Comparison of ENCODE assay signal across 19 cellular contexts in the genomic region with DNA sequence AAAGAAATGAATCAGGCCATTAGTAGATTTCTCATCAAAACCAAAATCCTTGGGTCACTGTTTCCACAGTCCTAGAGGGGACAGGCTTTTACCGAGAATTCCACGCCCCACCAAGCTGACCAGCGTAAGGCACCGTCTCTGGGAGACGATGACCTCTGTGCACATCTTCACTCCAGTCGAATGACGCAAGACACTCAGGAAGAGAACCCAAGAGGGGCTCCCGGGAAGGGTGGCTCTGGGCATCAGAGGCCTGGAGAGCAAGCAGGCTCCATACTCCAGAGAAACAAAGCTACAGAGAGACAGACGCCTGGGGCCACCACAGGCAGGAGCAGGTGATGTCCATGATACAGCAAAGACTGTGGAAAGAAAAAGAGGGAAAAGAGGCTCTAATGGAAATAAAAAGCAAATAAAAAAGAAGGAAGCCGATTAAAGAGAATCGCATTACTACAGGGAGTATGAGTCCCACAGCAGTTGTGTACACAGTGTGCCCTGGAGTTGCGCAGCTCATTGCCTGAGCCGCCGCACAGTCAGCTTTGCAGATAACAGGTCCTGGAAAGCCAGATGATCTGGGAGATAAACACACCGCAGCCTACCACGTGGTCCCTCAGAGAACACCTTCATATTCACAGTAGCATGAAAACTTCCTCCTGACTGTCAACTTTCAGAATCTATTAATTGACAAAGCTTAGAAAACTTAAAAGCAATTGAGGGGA.
A peak's percentile ranks its signal among the peaks of the same experiment; 100 is the strongest.
DNase-seq lines count a peak whose midpoint lies in the region; ATAC-seq and TF ChIP-seq lines count a peak whose summit lies in the region.
"Had no signal": no experiment of that assay in that cellular context is flagged by ENCODE, and none has a peak within 500 bp of the region (broad histone marks: within the 10 kb centered on the region; RNA-seq: fewer than 3 reads in every experiment).

No MANE protein-coding gene starts in this region.

- POLR2A ChIA-PET in T-cell (lab: Charles Lee) = no interaction called here
- POLR2A ChIA-PET in naive thymus-derived CD4-positive, alpha-beta T cell (lab: Charles Lee) = no interaction called here

- intact Hi-C loops in naive thymus-derived CD4-positive, alpha-beta T cell (cut with micrococcal nuclease) = no loop called here
- intact Hi-C loops in sigmoid colon (cut with DNase I) = no loop called here

- peaks cover 13 to 17% (median 16%) of the 10 kb centered on the region in 3 donors for H3K4me1 Mint-ChIP-seq in T-cell
- peaks cover 9 to 23% (median 18%) of the 10 kb centered on the region in 7 donors for H3K4me1 Mint-ChIP-seq in naive thymus-derived CD4-positive, alpha-beta T cell

- CTCF ChIA-PET in T-cell (lab: Charles Lee) = no interaction called here
- CTCF ChIA-PET in naive thymus-derived CD4-positive, alpha-beta T cell (lab: Charles Lee) = no interaction called here

- WGBS in sigmoid colon, 2 donors = 67% methylated on average over 16 of the region's 16 CpGs

- TF ChIP-seq EP300 in sigmoid colon (IDR thresholded peaks at IDR 0.05) = no peak

- ATAC-seq in T-cell (replicated peaks in 1 of 4) = peak in 2 of 4 experiments; percentile 47 to 52
- peak; percentile 41 for ATAC-seq in naive thymus-derived CD4-positive, alpha-beta T cell
- ATAC-seq: stimulated activated memory B cell treated with anti-CD40 and anti-IgM and Interleukin-4, amounts not matched to agents 10 μg/mL and 1 μg/mL and 100 μg/mL, for 72 hours had no signal

- H3K9me3 Mint-ChIP-seq in T-cell = peaks cover 0 to 4% (median 0%) of the 10 kb centered on the region in 3 donors
- no peaks in the 10 kb centered on the region for H3K9me3 Mint-ChIP-seq in naive thymus-derived CD4-positive, alpha-beta T cell

- DNase-seq in NCI-H1105 treated with DMSO at 0.1 percent for 48 hours (lab: John Stamatoyannopoulos, UW) (peak; percentile 7), NCI-H1105 (lab: John Stamatoyannopoulos, UW) (no peak), T-cell (no peak), Kasumi-1 (lab: John Stamatoyannopoulos, UW) (no peak), sigmoid colon (no peak)
- DNase-seq in Jurkat, Clone E6-1 (ENCODE audit: low read depth, low spot score) = peak; percentile 90
- no peak for DNase-seq in naive thymus-derived CD4-positive, alpha-beta T cell
- no peak for DNase-seq in activated CD8-positive, alpha-beta memory T cell treated with anti-CD3 and anti-CD28 coated beads, Interleukin-2, amount 50 U/mL, for 4 hours
- DNase-seq: activated T-cell treated with anti-CD3 and anti-CD28 coated beads for 4 hours; amniotic stem cell; esophagus squamous epithelium; hippocampal formation; NCI-H146; right cardiac atrium; SJCRH30; stimulated activated CD4-positive, alpha-beta T cell treated with anti-CD3 and anti-CD28 coated beads, Interleukin-4, amount 100 ng/mL, for 4 hours had no signal

- H3K4me1 ChIP-seq in naive thymus-derived CD4-positive, alpha-beta T cell (ENCODE audit: control insufficient read depth in 2 of 2, insufficient read depth in 2 of 2, low read length in 2 of 2) = no peaks in the 10 kb centered on the region
- H3K4me1 ChIP-seq in sigmoid colon = no peaks in the 10 kb centered on the region
- H3K4me1 ChIP-seq: SJCRH30 had no signal

- H3K27ac Mint-ChIP-seq in T-cell = no peak overlapping the region
- peak overlapping the region in 2 of 9 donors; percentile 19 to 80 for H3K27ac Mint-ChIP-seq in naive thymus-derived CD4-positive, alpha-beta T cell
- H3K27ac Mint-ChIP-seq: stimulated activated memory B cell treated with anti-CD40 and anti-IgM and Interleukin-4, amounts not matched to agents 10 μg/mL and 1 μg/mL and 100 μg/mL, for 72 hours had no signal

- H3K27me3 Mint-ChIP-seq in T-cell = peaks cover 0 to 6% of the 10 kb centered on the region in 2 donors
- H3K27me3 Mint-ChIP-seq in naive thymus-derived CD4-positive, alpha-beta T cell = peaks cover 5 to 20% (median 10%) of the 10 kb centered on the region in 5 donors

- H3K36me3 Mint-ChIP-seq in T-cell = no peaks in the 10 kb centered on the region
- H3K36me3 Mint-ChIP-seq in naive thymus-derived CD4-positive, alpha-beta T cell = no peaks in the 10 kb centered on the region
- H3K36me3 Mint-ChIP-seq: stimulated activated memory B cell treated with anti-CD40 and anti-IgM and Interleukin-4, amounts not matched to agents 10 μg/mL and 1 μg/mL and 100 μg/mL, for 72 hours had no signal

- H3K36me3 ChIP-seq in naive thymus-derived CD4-positive, alpha-beta T cell (ENCODE audit: control insufficient read depth in 2 of 3, insufficient read depth in 3 of 3, low read length in 3 of 3) = no peaks in the 10 kb centered on the region
- no peaks in the 10 kb centered on the region for H3K36me3 ChIP-seq in sigmoid colon
- H3K36me3 ChIP-seq: esophagus squamous epithelium, SJCRH30 had no signal

- H3K9me3 ChIP-seq in naive thymus-derived CD4-positive, alpha-beta T cell (ENCODE audit: control insufficient read depth in 2 of 3, low read length in 3 of 3) = no peaks in the 10 kb centered on the region
- no peaks in the 10 kb centered on the region for H3K9me3 ChIP-seq in sigmoid colon
- H3K9me3 ChIP-seq: esophagus squamous epithelium, SJCRH30 had no signal

- peak overlapping the region; percentile 27 for H3K4me3 ChIP-seq in Jurkat, Clone E6-1 (ENCODE audit: low read length)
- no peak overlapping the region for H3K4me3 ChIP-seq in naive thymus-derived CD4-positive, alpha-beta T cell (ENCODE audit: low read length)
- no peak overlapping the region for H3K4me3 ChIP-seq in sigmoid colon
- H3K4me3 ChIP-seq: coronary artery, SJCRH30 had no signal

- H3K27ac ChIP-seq in naive thymus-derived CD4-positive, alpha-beta T cell (ENCODE audit: low read depth, low read length) = no peak overlapping the region
- no peak overlapping the region for H3K27ac ChIP-seq in sigmoid colon
- H3K27ac ChIP-seq: 22Rv1, coronary artery, esophagus squamous epithelium, SJCRH30 had no signal

- TF ChIP-seq POLR2A in sigmoid colon (IDR thresholded peaks at IDR 0.05) = no peak

- H3K27me3 ChIP-seq in naive thymus-derived CD4-positive, alpha-beta T cell (ENCODE audit: control insufficient read depth in 2 of 2, insufficient read depth in 2 of 2, low read length in 2 of 2) = no peaks in the 10 kb centered on the region
- H3K27me3 ChIP-seq in sigmoid colon = no peaks in the 10 kb centered on the region
- H3K27me3 ChIP-seq: esophagus squamous epithelium, SJCRH30 had no signal

- no peak for TF ChIP-seq CTCF in sigmoid colon (IDR thresholded peaks at IDR 0.05)

- peak overlapping the region in 2 of 3 donors; percentile 11 to 17 for H3K4me3 Mint-ChIP-seq in T-cell
- H3K4me3 Mint-ChIP-seq in naive thymus-derived CD4-positive, alpha-beta T cell = peak overlapping the region in 9 of 10 donors; percentile 15 to 76 (median 56)
- H3K4me3 Mint-ChIP-seq: stimulated activated memory B cell treated with anti-CD40 and anti-IgM and Interleukin-4, amounts not matched to agents 10 μg/mL and 1 μg/mL and 100 μg/mL, for 72 hours had no signal

Comparison
In these comparisons a context has a peak if more than half of its experiments do, and no peak if none do; other contexts are left out.
1. DNase-seq: peak in NCI-H1105 treated with DMSO at 0.1 percent for 48 hours (single experiment) and Jurkat, Clone E6-1 (single experiment); none in NCI-H1105 (single experiment), T-cell (0 of 34), naive thymus-derived CD4-positive, alpha-beta T cell (0 of 9), Kasumi-1 (0 of 2), sigmoid colon (single experiment) and activated CD8-positive, alpha-beta memory T cell treated with anti-CD3 and anti-CD28 coated beads, Interleukin-2, amount 50 U/mL, for 4 hours (single experiment).